22 cellular contexts compared by ENCODE assay signal in genomic region chr1:225873281-225873850, GRCh38. TPM values are rescaled to one million over a fixed set of nuclear protein-coding genes. Genes with fewer than 3 reads are reported as not detected.
DNase-seq lines count a peak whose midpoint lies in the region; ATAC-seq and TF ChIP-seq lines count a peak whose summit lies in the region.
"Had no signal": no experiment of that assay in that cellular context is flagged by ENCODE, and none has a peak within 500 bp of the region (broad histone marks: within the 10 kb centered on the region; RNA-seq: fewer than 3 reads in every experiment).

No MANE protein-coding gene starts in this region.

- POLR2A ChIA-PET in CD8-positive, alpha-beta memory T cell (lab: Charles Lee), result interaction anchor here (0.6 to 0.7 kb wide), 4 partner anchors 8 to 327 kb away, joined by 3 to 15 read pairs (median 4); no protein-coding TSS in a partner anchor
- POLR2A ChIA-PET in naive thymus-derived CD8-positive, alpha-beta T cell (lab: Charles Lee), result interaction anchor here (0.6 to 19.1 kb wide), 7 partner anchors 9 to 483 kb away, joined by 3 to 526 read pairs (median 8); partner anchors contain the start of genes LEFTY1, PYCR2 and TMEM63A

- H3K27ac Mint-ChIP-seq in CD8-positive, alpha-beta memory T cell, result peak overlapping the region in 7 of 8 donors; percentile 24 to 79 (median 59)
- peak overlapping the region in 9 of 10 donors; percentile 34 to 88 (median 72) for H3K27ac Mint-ChIP-seq in naive thymus-derived CD8-positive, alpha-beta T cell
- H3K27ac Mint-ChIP-seq in nephron progenitor cell, result no peak overlapping the region

- H3K27ac ChIP-seq in CD8-positive, alpha-beta memory T cell (ENCODE audit: low read depth, low read length), result no peak overlapping the region
- H3K27ac ChIP-seq in dorsolateral prefrontal cortex, result peak overlapping the region in 45 of 59 donors; percentile 1 to 100 (median 98)
- H3K27ac ChIP-seq: 22Rv1, BLaER1, HL-60 had no signal

- peaks cover 79% of the 10 kb centered on the region for H3K36me3 ChIP-seq in CD8-positive, alpha-beta memory T cell (ENCODE audit: insufficient read depth, low read length)

- H3K4me1 ChIP-seq in CD8-positive, alpha-beta memory T cell (ENCODE audit: insufficient read depth, low read length), result peaks cover 38% of the 10 kb centered on the region

- DNase-seq in DMS53 (lab: John Stamatoyannopoulos, UW), result peak; percentile 37
- no peak for DNase-seq in DMS53 treated with DMSO at 0.1 percent for 48 hours (lab: John Stamatoyannopoulos, UW; ENCODE audit: unreplicated experiment)
- no peak for DNase-seq in CD8-positive, alpha-beta memory T cell
- no peak for DNase-seq in dorsolateral prefrontal cortex
- DNase-seq in naive thymus-derived CD8-positive, alpha-beta T cell, result no peak
- no peak for DNase-seq in AG08395 (ENCODE audit: low spot score)
- no peak for DNase-seq in nephron progenitor cell
- DNase-seq: Caco-2, DMS79 treated with DMSO at 0.1 percent for 48 hours, KBM-7, NCI-H1092, NCI-H1694 treated with DMSO at 0.1 percent for 48 hours, NCI-H446, NCI-H774, Right ventricle myocardium superior had no signal

- no peak for TF ChIP-seq CTCF in dorsolateral prefrontal cortex (IDR thresholded peaks at IDR 0.05 in 54 of 56, conservative IDR thresholded peaks at IDR 0.05 in 2 of 56; ENCODE audit: low read depth in 1 of 56, partially characterized antibody in 56 of 56)
- TF ChIP-seq CTCF in nephron progenitor cell (IDR thresholded peaks at IDR 0.05), result no peak

- H3K27me3 ChIP-seq in CD8-positive, alpha-beta memory T cell (ENCODE audit: insufficient read depth, low read length, poor library complexity, severe bottlenecking), result no peaks in the 10 kb centered on the region
- H3K27me3 ChIP-seq in dorsolateral prefrontal cortex, result no peaks in the 10 kb centered on the region
- H3K27me3 ChIP-seq: BLaER1 had no signal

- H3K9me3 Mint-ChIP-seq in CD8-positive, alpha-beta memory T cell, result no peaks in the 10 kb centered on the region
- H3K9me3 Mint-ChIP-seq in naive thymus-derived CD8-positive, alpha-beta T cell, result no peaks in the 10 kb centered on the region
- H3K9me3 Mint-ChIP-seq in nephron progenitor cell, result no peaks in the 10 kb centered on the region

- no peaks in the 10 kb centered on the region for H3K9me3 ChIP-seq in CD8-positive, alpha-beta memory T cell (ENCODE audit: low read length)
- H3K9me3 ChIP-seq: BLaER1, Caco-2 had no signal

- no peak overlapping the region for H3K4me3 ChIP-seq in CD8-positive, alpha-beta memory T cell (ENCODE audit: low read length)
- peak overlapping the region in 12 of 59 donors; percentile 52 to 74 (median 64) for H3K4me3 ChIP-seq in dorsolateral prefrontal cortex
- H3K4me3 ChIP-seq: BLaER1 had no signal

- H3K36me3 Mint-ChIP-seq in CD8-positive, alpha-beta memory T cell, result peaks cover 4 to 90% (median 20%) of the 10 kb centered on the region in 3 donors
- H3K36me3 Mint-ChIP-seq in naive thymus-derived CD8-positive, alpha-beta T cell, result peaks cover 0 to 98% (median 13%) of the 10 kb centered on the region in 3 donors
- peaks cover 24% of the 10 kb centered on the region for H3K36me3 Mint-ChIP-seq in nephron progenitor cell (ENCODE audit: low read depth)

- CTCF ChIA-PET in CD8-positive, alpha-beta memory T cell (lab: Charles Lee), result interaction anchor here (0.8 to 1.3 kb wide), 2 partner anchors 9 to 96 kb away, joined by 3 read pairs; partner anchors contain the start of gene SRP9

- H3K4me3 Mint-ChIP-seq in CD8-positive, alpha-beta memory T cell, result peak overlapping the region in 1 of 7 donors; percentile 49
- H3K4me3 Mint-ChIP-seq in naive thymus-derived CD8-positive, alpha-beta T cell, result no peak overlapping the region
- no peak overlapping the region for H3K4me3 Mint-ChIP-seq in nephron progenitor cell

- no peak for ATAC-seq in naive thymus-derived CD8-positive, alpha-beta T cell
- ATAC-seq in HG03342 (IDR thresholded peaks at IDR 0.05; ENCODE audit: unreplicated experiment), result no peak
- ATAC-seq: HCT116, Panc1, SK-N-SH treated with all-trans-retinoic acid at 6 μM for 48 hours had no signal

- intact Hi-C loops in dorsolateral prefrontal cortex (cut with DNase I), result no loop called here

- H3K4me1 Mint-ChIP-seq in CD8-positive, alpha-beta memory T cell, result peaks cover 62 to 75% (median 74%) of the 10 kb centered on the region in 3 donors
- peaks cover 28 to 70% (median 56%) of the 10 kb centered on the region in 4 donors for H3K4me1 Mint-ChIP-seq in naive thymus-derived CD8-positive, alpha-beta T cell
- H3K4me1 Mint-ChIP-seq in nephron progenitor cell, result peaks cover 41% of the 10 kb centered on the region

- H3K27me3 Mint-ChIP-seq in CD8-positive, alpha-beta memory T cell, result no peaks in the 10 kb centered on the region
- H3K27me3 Mint-ChIP-seq in naive thymus-derived CD8-positive, alpha-beta T cell, result no peaks in the 10 kb centered on the region
- peaks cover 7% of the 10 kb centered on the region for H3K27me3 Mint-ChIP-seq in nephron progenitor cell (ENCODE audit: low read depth, poor library complexity)

RNA-seq across cellular contexts. Expression of gene TMEM63A, which starts 8.8 kb away (rescaled TPM):
- total RNA-seq in CD8-positive, alpha-beta memory T cell, result 10 to 100 TPM; 51.4 to 55.5 TPM
- polyA plus RNA-seq in CD8-positive, alpha-beta memory T cell, result 50.6 TPM
- 100 to 1,000 TPM in 94 of 120 experiments, 10 to 100 TPM in 26; 47.1 to 833 (median 180) TPM for total RNA-seq in dorsolateral prefrontal cortex
- total RNA-seq in naive thymus-derived CD8-positive, alpha-beta T cell, result 100 to 1,000 TPM; 427 to 436 TPM
- polyA plus RNA-seq in naive thymus-derived CD8-positive, alpha-beta T cell, result 10 to 100 TPM; 34.4 to 53.5 (median 45.1) TPM

RNA-seq across cellular contexts. Expression of gene LEFTY1, which starts 15.6 kb away (rescaled TPM):
- total RNA-seq in CD8-positive, alpha-beta memory T cell, result not detected
- polyA plus RNA-seq in CD8-positive, alpha-beta memory T cell, result 0.21 TPM
- 1 to 10 TPM in 119 of 120 experiments, under 1 TPM in 1; 0.84 to 8.3 (median 3.3) TPM for total RNA-seq in dorsolateral prefrontal cortex
- total RNA-seq in naive thymus-derived CD8-positive, alpha-beta T cell, result not detected
- under 1 TPM in 1 of 3 donors, not detected in 2; 0.22 TPM for polyA plus RNA-seq in naive thymus-derived CD8-positive, alpha-beta T cell
- total RNA-seq: Caco-2 had no signal

RNA-seq across cellular contexts. Expression of gene PYCR2, which starts 50.7 kb away (rescaled TPM):
- 100 to 1,000 TPM; 130 to 131 TPM for total RNA-seq in CD8-positive, alpha-beta memory T cell
- polyA plus RNA-seq in CD8-positive, alpha-beta memory T cell, result 92.5 TPM
- 100 to 1,000 TPM in 2 of 120 experiments, 10 to 100 TPM in 118; 44.8 to 116 (median 65.6) TPM for total RNA-seq in dorsolateral prefrontal cortex
- 100 to 1,000 TPM; 132 to 153 TPM for total RNA-seq in naive thymus-derived CD8-positive, alpha-beta T cell
- polyA plus RNA-seq in naive thymus-derived CD8-positive, alpha-beta T cell, result 100 to 1,000 TPM in 2 of 3 donors, 10 to 100 TPM in 1; 75.0 to 152 (median 121) TPM
